ENCODE assay signal across 8 cellular contexts in the genomic region with DNA sequence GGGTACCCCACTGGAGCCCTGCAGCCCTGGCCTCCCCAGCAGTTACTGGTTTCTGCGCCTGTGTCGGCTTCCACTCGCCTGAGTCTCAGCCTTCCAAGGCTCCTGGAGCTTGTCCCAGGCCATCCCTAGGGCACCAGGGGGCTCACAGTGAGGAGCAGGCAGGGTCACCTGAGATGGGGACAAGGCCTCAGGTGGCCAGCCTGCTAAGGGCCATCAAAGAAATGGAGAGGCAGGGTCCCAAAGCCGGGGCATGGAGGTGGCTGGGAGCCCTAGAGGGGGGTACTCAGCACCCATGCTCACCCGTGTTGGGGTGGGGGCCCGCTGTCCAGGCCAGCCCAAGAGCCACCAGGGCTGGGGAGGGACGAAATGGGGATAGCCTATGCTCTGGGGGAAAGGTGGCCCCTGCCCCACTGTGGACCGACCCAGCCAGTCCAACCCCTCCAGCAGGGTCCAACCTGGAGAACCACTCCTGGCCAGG. TPM values are rescaled to one million over a fixed set of nuclear protein-coding genes. Genes with fewer than 3 reads are reported as not detected.
A peak's percentile ranks its signal among the peaks of the same experiment; 100 is the strongest.
DNase-seq lines count a peak whose midpoint lies in the region; ATAC-seq, FAIRE-seq and TF ChIP-seq lines count a peak whose summit lies in the region.

No MANE protein-coding gene starts in this region.

- H3K27me3 ChIP-seq in IMR-90 (ENCODE audit: control insufficient read depth, insufficient read depth, low read length) (no peaks in the 10 kb centered on the region), mucosa of stomach (ENCODE audit: control insufficient read depth, insufficient read depth, low read length) (no peaks in the 10 kb centered on the region)

- H3K27ac ChIP-seq in A549 (peak overlapping the region; percentile 95 to 96), IMR-90 (ENCODE audit: insufficient read depth, low read length) (peak overlapping the region; percentile 74)

- H4K20me1 ChIP-seq in IMR-90 (ENCODE audit: insufficient read depth, low read length), result peaks cover 31% of the 10 kb centered on the region

- peak overlapping the region; percentile 96 for H3K14ac ChIP-seq in IMR-90 (replicated peaks; ENCODE audit: low read depth, low read length)

- H2BK20ac ChIP-seq in IMR-90 (ENCODE audit: low read depth, low read length), result 0 out of 2 replicates have a peak overlapping the region, but pooled peaks have one; percentile 10

- no peak for TF ChIP-seq CTCF in A549 (IDR thresholded peaks at IDR 0.05)
- TF ChIP-seq CTCF in IMR-90 (conservative IDR thresholded peaks at IDR 0.05; ENCODE audit: low read depth, low read length), result no peak
- TF ChIP-seq CTCF in choroid plexus epithelial cell (conservative IDR thresholded peaks at IDR 0.05; ENCODE audit: low read depth, low read length), result no peak

- 43% methylated on average over 7 of the region's 8 CpGs for WGBS in A549 (ENCODE audit: missing lambda C conversion rate)
- no CpG with 5 or more reads among the region's 8 CpGs for WGBS in IMR-90 (ENCODE audit: extremely low coverage in 2 of 2, insufficient read length in 1 of 2), 2 experiments

- CTCF ChIA-PET in A549 (lab: Yijun Ruan, JAX) (interaction anchor here (1.0 to 3.1 kb wide), 7 partner anchors 9 to 137 kb away, joined by 3 to 17 read pairs (median 4); a partner anchor contains a TSS), IMR-90 (lab: Yijun Ruan, JAX) (no interaction called here)

- peak overlapping the region; percentile 98 for H2AK9ac ChIP-seq in IMR-90 (replicated peaks; ENCODE audit: low read depth, low read length, poor library complexity)

- H3K9me1 ChIP-seq in IMR-90 (ENCODE audit: insufficient read depth, low read length), result peaks cover 5% of the 10 kb centered on the region; the same call in 1 of the 2 replicates

- H2BK5ac ChIP-seq in IMR-90 (ENCODE audit: low read depth, low read length, poor library complexity, severe bottlenecking), result peak overlapping the region; percentile 57

- no peak overlapping the region for H2BK15ac ChIP-seq in IMR-90 (ENCODE audit: low read depth, low read length)

- peak overlapping the region; percentile 16 to 56; a peak in 1 of 4 replicates for H4K8ac ChIP-seq in IMR-90 (ENCODE audit: low read depth in 2 of 2, low read length in 2 of 2)

- peaks cover 43% of the 10 kb centered on the region for H3K4me1 ChIP-seq in A549
- H3K4me1 ChIP-seq in IMR-90 (ENCODE audit: control insufficient read depth, insufficient read depth, low read length), result peaks cover 13% of the 10 kb centered on the region
- H3K4me1 ChIP-seq in mucosa of stomach (ENCODE audit: control insufficient read depth, insufficient read depth, low read length), result peaks cover 45% of the 10 kb centered on the region

- BruUV-seq in IMR-90 (replicated peaks; lab: Mats Ljungman, UMichigan), result no TSS peak

- TF ChIP-seq RAD21 in A549 (conservative IDR thresholded peaks at IDR 0.05 in 1 of 2, IDR thresholded peaks at IDR 0.05 in 1 of 2) (no peak), IMR-90 (IDR thresholded peaks at IDR 0.05; ENCODE audit: low read length) (no peak)

- H3K4ac ChIP-seq in IMR-90 (ENCODE audit: low read depth, low read length), result peak overlapping the region; percentile 89

- H3K9me3 ChIP-seq in A549 (no peaks in the 10 kb centered on the region), IMR-90 (ENCODE audit: control insufficient read depth, insufficient read depth, low read length) (no peaks in the 10 kb centered on the region), mucosa of stomach (ENCODE audit: control insufficient read depth, low read length) (no peaks in the 10 kb centered on the region)

- H3K56ac ChIP-seq in IMR-90 (ENCODE audit: extremely low read depth, insufficient read depth, low read length), result peak overlapping the region; percentile 41; the same call in 1 of the 2 replicates

- no peak overlapping the region for H4K5ac ChIP-seq in IMR-90 (ENCODE audit: low read depth, low read length)

- H3K23ac ChIP-seq in IMR-90 (ENCODE audit: low read depth, low read length), result peak overlapping the region; percentile 94

- peak overlapping the region; percentile 62; the same call in 1 of the 2 replicates for H4K91ac ChIP-seq in IMR-90 (ENCODE audit: insufficient read depth, low read depth, low read length)

- H3K18ac ChIP-seq in IMR-90 (ENCODE audit: low read depth, low read length), result no peak overlapping the region; the same call in 1 of the 2 replicates

- TF ChIP-seq POLR2A in A549 (IDR thresholded peaks at IDR 0.05; ENCODE audit: low read length) (no peak), IMR-90 (IDR thresholded peaks at IDR 0.05; ENCODE audit: low read depth, low read length) (no peak)

- ATAC-seq in A549 (peak in 1 of 2 experiments; percentile 0; a peak in 1 of 6 replicates), IMR-90 (ENCODE audit: low read depth) (no peak), HG02981 (IDR thresholded peaks at IDR 0.05; ENCODE audit: unreplicated experiment) (no peak), GM19467 (IDR thresholded peaks at IDR 0.05; ENCODE audit: unreplicated experiment) (no peak), HG03108 (IDR thresholded peaks at IDR 0.05; ENCODE audit: unreplicated experiment) (no peak)

- peak overlapping the region; percentile 88 for H2AFZ ChIP-seq in IMR-90 (replicated peaks; ENCODE audit: low read length, poor library complexity)

- no peak for FAIRE-seq in A549 (lab: Jason Lieb, UNC)

- H3K9ac ChIP-seq in IMR-90 (ENCODE audit: low read depth, low read length) (peak overlapping the region; percentile 87), mucosa of stomach (ENCODE audit: low read length) (peak overlapping the region; percentile 74)

- H3K36me3 ChIP-seq in IMR-90 (ENCODE audit: control insufficient read depth, insufficient read depth, low read length), result peaks cover 35% of the 10 kb centered on the region
- H3K36me3 ChIP-seq in mucosa of stomach (ENCODE audit: control insufficient read depth, insufficient read depth, low read length), result peaks cover 5% of the 10 kb centered on the region

- H3K4me3 ChIP-seq in A549, result peak overlapping the region; percentile 91
- H3K4me3 ChIP-seq in IMR-90 (ENCODE audit: insufficient read depth, low read depth, low read length), result peak overlapping the region; percentile 54
- H3K4me3 ChIP-seq in choroid plexus epithelial cell (ENCODE audit: low read depth, low read length), result peak overlapping the region; percentile 73
- H3K4me3 ChIP-seq in mucosa of stomach (ENCODE audit: low read length), result peak overlapping the region; percentile 18

- TF ChIP-seq EP300 in A549 (IDR thresholded peaks at IDR 0.05), result no peak

- H3K79me1 ChIP-seq in IMR-90 (ENCODE audit: low read depth in 1 of 2, low read length in 2 of 2), result peaks cover 0 to 56% of the 10 kb centered on the region in 2 experiments

- peak overlapping the region; percentile 97 for H3K4me2 ChIP-seq in A549
- peak overlapping the region; percentile 83 for H3K4me2 ChIP-seq in IMR-90 (ENCODE audit: low read depth, low read length)

- H2AK5ac ChIP-seq in IMR-90 (ENCODE audit: low read depth, low read length), result peak overlapping the region; percentile 94

- DNase-seq in A549 (ENCODE audit: low read depth in 1 of 2, low spot score in 1 of 2) (no peak), IMR-90 (no peak), choroid plexus epithelial cell (ENCODE audit: low read depth) (no peak), NCI-H345 treated with DMSO at 0.1 percent for 48 hours (lab: John Stamatoyannopoulos, UW; ENCODE audit: unreplicated experiment) (no peak)

- POLR2A ChIA-PET in A549 (lab: Yijun Ruan, JAX), result interaction anchor here (2.9 kb wide), 1 partner anchor 66 kb away, joined by 33 read pairs; a partner anchor contains a TSS
- POLR2A ChIA-PET in IMR-90 (lab: Charles Lee; ENCODE audit: unreplicated experiment), result no interaction called here

- dilution Hi-C loops in IMR-90 (cut with HindIII; ENCODE audit: low sequenced_read_pairs, unreplicated experiment), result no loop called here

- in situ Hi-C loops in IMR-90 (cut with MboI; ENCODE audit: low sequenced_read_pairs), result no loop called here

- H2BK120ac ChIP-seq in IMR-90 (ENCODE audit: low read depth, low read length), result no peak overlapping the region

- intact Hi-C loops in IMR-90 (cut with micrococcal nuclease), result no loop called here

RNA-seq across cellular contexts. Expression of a gene that starts 1.3 kb away (rescaled TPM):
- polyA plus RNA-seq in A549 (2011; rRNA removed) (12.9 and 16.3 TPM in 2 replicates), A549 (2017; fragmentation: RNase III; extraction: RNeasy Plus Mini Kit Qiagen cat#74134 plus additional on column Dnase treatment) (114 to 169 TPM (median 144 TPM) in 3 replicates), IMR-90 (2012; rRNA removed) (56.0 and 68.5 TPM in 2 replicates)
- 107 and 146 TPM in 2 replicates for polyA plus RNA-seq in A549 (2012; cell fraction: cytosol; rRNA removed)
- 443 and 799 TPM in 2 replicates for polyA plus RNA-seq in A549 (2012; cell fraction: nucleus; rRNA removed)
- polyA minus RNA-seq in A549 (2011; rRNA and poly(A)+ RNA removed), result 16.9 and 37.7 TPM in 2 replicates
- 12.4 and 15.3 TPM in 2 replicates for total RNA-seq in IMR-90 (2012; rRNA removed)
- polyA plus RNA-seq in IMR-90 (2012; cell fraction: cytosol; rRNA removed), result 22.8 and 57.7 TPM in 2 replicates
- 126 and 440 TPM in 2 replicates for polyA plus RNA-seq in IMR-90 (2012; cell fraction: nucleus; rRNA removed; ENCODE audit: low replicate concordance)

RNA-seq across cellular contexts. Expression of a gene that starts 31.1 kb away (rescaled TPM):
- polyA plus RNA-seq in A549 (2011; rRNA removed) (48.1 and 59.5 TPM in 2 replicates), A549 (2017; fragmentation: RNase III; extraction: RNeasy Plus Mini Kit Qiagen cat#74134 plus additional on column Dnase treatment) (81.5 to 84.8 TPM (median 83.6 TPM) in 3 replicates), IMR-90 (2012; rRNA removed) (76.9 and 95.3 TPM in 2 replicates)
- 169 and 171 TPM in 2 replicates for polyA plus RNA-seq in A549 (2012; cell fraction: cytosol; rRNA removed)
- polyA plus RNA-seq in A549 (2012; cell fraction: nucleus; rRNA removed), result 577 and 749 TPM in 2 replicates
- 25.8 and 30.8 TPM in 2 replicates for polyA minus RNA-seq in A549 (2011; rRNA and poly(A)+ RNA removed)
- 26.9 and 29.0 TPM in 2 replicates for total RNA-seq in IMR-90 (2012; rRNA removed)
- polyA plus RNA-seq in IMR-90 (2012; cell fraction: cytosol; rRNA removed), result 60.1 and 65.0 TPM in 2 replicates
- polyA plus RNA-seq in IMR-90 (2012; cell fraction: nucleus; rRNA removed; ENCODE audit: low replicate concordance), result 435 and 1,044 TPM in 2 replicates

RNA-seq across cellular contexts. Expression of a gene that starts 45.0 kb away (rescaled TPM):
- 89.4 and 93.8 TPM in 2 replicates for polyA plus RNA-seq in A549 (2011; rRNA removed)
- 230 and 300 TPM in 2 replicates for polyA plus RNA-seq in A549 (2012; cell fraction: cytosol; rRNA removed)
- polyA plus RNA-seq in A549 (2012; cell fraction: nucleus; rRNA removed), result 472 and 641 TPM in 2 replicates
- polyA plus RNA-seq in A549 (2017; fragmentation: RNase III; extraction: RNeasy Plus Mini Kit Qiagen cat#74134 plus additional on column Dnase treatment), result 122 to 130 TPM (median 126 TPM) in 3 replicates
- polyA minus RNA-seq in A549 (2011; rRNA and poly(A)+ RNA removed), result 125 and 162 TPM in 2 replicates
- 177 and 181 TPM in 2 replicates for total RNA-seq in IMR-90 (2012; rRNA removed)
- 157 and 168 TPM in 2 replicates for polyA plus RNA-seq in IMR-90 (2012; rRNA removed)
- polyA plus RNA-seq in IMR-90 (2012; cell fraction: cytosol; rRNA removed), result 93.5 and 156 TPM in 2 replicates
- 234 and 517 TPM in 2 replicates for polyA plus RNA-seq in IMR-90 (2012; cell fraction: nucleus; rRNA removed; ENCODE audit: low replicate concordance)

RNA-seq across cellular contexts. Expression of a gene that starts 45.1 kb away (rescaled TPM):
- polyA plus RNA-seq in A549 (2011; rRNA removed) (8.4 and 8.9 TPM in 2 replicates), A549 (2017; fragmentation: RNase III; extraction: RNeasy Plus Mini Kit Qiagen cat#74134 plus additional on column Dnase treatment) (21.3 to 31.5 TPM (median 25.7 TPM) in 3 replicates), IMR-90 (2012; rRNA removed) (47.3 and 51.1 TPM in 2 replicates)
- polyA plus RNA-seq in A549 (2012; cell fraction: cytosol; rRNA removed), result 18.8 and 28.0 TPM in 2 replicates
- 72.7 and 93.7 TPM in 2 replicates for polyA plus RNA-seq in A549 (2012; cell fraction: nucleus; rRNA removed)
- polyA minus RNA-seq in A549 (2011; rRNA and poly(A)+ RNA removed), result 16.0 and 17.5 TPM in 2 replicates
- 6.8 and 8.6 TPM in 2 replicates for total RNA-seq in IMR-90 (2012; rRNA removed)
- 27.2 and 51.3 TPM in 2 replicates for polyA plus RNA-seq in IMR-90 (2012; cell fraction: cytosol; rRNA removed)
- 271 and 643 TPM in 2 replicates for polyA plus RNA-seq in IMR-90 (2012; cell fraction: nucleus; rRNA removed; ENCODE audit: low replicate concordance)

RNA-seq across cellular contexts. Expression of a gene that starts 59.3 kb away (rescaled TPM):
- 39.3 and 48.3 TPM in 2 replicates for polyA plus RNA-seq in A549 (2011; rRNA removed)
- polyA plus RNA-seq in A549 (2012; cell fraction: cytosol; rRNA removed), result 188 and 204 TPM in 2 replicates
- 208 and 243 TPM in 2 replicates for polyA plus RNA-seq in A549 (2012; cell fraction: nucleus; rRNA removed)
- 62.0 to 70.7 TPM (median 69.6 TPM) in 3 replicates for polyA plus RNA-seq in A549 (2017; fragmentation: RNase III; extraction: RNeasy Plus Mini Kit Qiagen cat#74134 plus additional on column Dnase treatment)
- 46.9 and 54.2 TPM in 2 replicates for polyA minus RNA-seq in A549 (2011; rRNA and poly(A)+ RNA removed)
- 36.6 and 36.9 TPM in 2 replicates for total RNA-seq in IMR-90 (2012; rRNA removed)
- polyA plus RNA-seq in IMR-90 (2012; rRNA removed), result 129 and 139 TPM in 2 replicates
- polyA plus RNA-seq in IMR-90 (2012; cell fraction: cytosol; rRNA removed), result 135 and 154 TPM in 2 replicates
- polyA plus RNA-seq in IMR-90 (2012; cell fraction: nucleus; rRNA removed; ENCODE audit: low replicate concordance), result 94.9 and 309 TPM in 2 replicates

Comparison
In these comparisons a context has a peak if more than half of its experiments do, and no peak if none do; other contexts are left out.
1. H3K4me3 ChIP-seq: peak in every context shown above with its lines; median percentile 91 in A549; 73 in choroid plexus epithelial cell; 54 in IMR-90; 18 in mucosa of stomach.